Comparison of ENCODE assay signal across 24 cellular contexts in genomic region chr16:17766012-17766411, GRCh38.
"Had no signal": no experiment of that assay in that cellular context is flagged by ENCODE, and none has a peak within 500 bp of the region (broad histone marks: within the 10 kb centered on the region; RNA-seq: fewer than 3 reads in every experiment).

No MANE protein-coding gene starts in this region.

- H3K36me3 ChIP-seq: colonic mucosa, esophagus muscularis mucosa, esophagus squamous epithelium, gastrocnemius medialis, gastroesophageal sphincter, heart left ventricle, heart right ventricle had no signal

- H3K4me1 ChIP-seq: colonic mucosa, esophagus muscularis mucosa, esophagus squamous epithelium, foreskin keratinocyte, gastrocnemius medialis, gastroesophageal sphincter, heart left ventricle, heart right ventricle had no signal

- H3K9me3 ChIP-seq: colonic mucosa, esophagus muscularis mucosa, esophagus squamous epithelium, gastrocnemius medialis, gastroesophageal sphincter had no signal

- DNase-seq: colonic mucosa; cortex of kidney; dermis blood vessel endothelial cell; dorsolateral prefrontal cortex; effector CD4-positive, alpha-beta T cell; effector CD8-positive, alpha-beta T cell; effector memory CD4-positive, alpha-beta T cell; effector memory CD8-positive, alpha-beta T cell; endodermal cell; erythroblast; esophagus squamous epithelium; foreskin fibroblast; foreskin keratinocyte; foreskin melanocyte; gastrocnemius medialis; glutamatergic neuron; head of caudate nucleus; heart left ventricle; heart right ventricle had no signal

- H3K4me3 ChIP-seq: colonic mucosa, coronary artery, dorsolateral prefrontal cortex, esophagus muscularis mucosa, esophagus squamous epithelium, gastrocnemius medialis, gastroesophageal sphincter, heart left ventricle, heart right ventricle had no signal

- H3K27me3 ChIP-seq: colonic mucosa, esophagus muscularis mucosa, esophagus squamous epithelium, foreskin keratinocyte, gastrocnemius medialis, gastroesophageal sphincter had no signal

- ATAC-seq: effector memory CD8-positive, alpha-beta T cell; esophagus mucosa; foreskin keratinocyte; gastrocnemius medialis; gastroesophageal sphincter; heart left ventricle; heart right ventricle had no signal

- H3K27ac ChIP-seq: colonic mucosa, coronary artery, dorsolateral prefrontal cortex, epithelial cell of prostate, esophagus muscularis mucosa, esophagus squamous epithelium, foreskin keratinocyte, gastrocnemius medialis, gastroesophageal sphincter, heart left ventricle, heart right ventricle had no signal
